ENCODE assay signal across 19 cellular contexts in the genomic region with DNA sequence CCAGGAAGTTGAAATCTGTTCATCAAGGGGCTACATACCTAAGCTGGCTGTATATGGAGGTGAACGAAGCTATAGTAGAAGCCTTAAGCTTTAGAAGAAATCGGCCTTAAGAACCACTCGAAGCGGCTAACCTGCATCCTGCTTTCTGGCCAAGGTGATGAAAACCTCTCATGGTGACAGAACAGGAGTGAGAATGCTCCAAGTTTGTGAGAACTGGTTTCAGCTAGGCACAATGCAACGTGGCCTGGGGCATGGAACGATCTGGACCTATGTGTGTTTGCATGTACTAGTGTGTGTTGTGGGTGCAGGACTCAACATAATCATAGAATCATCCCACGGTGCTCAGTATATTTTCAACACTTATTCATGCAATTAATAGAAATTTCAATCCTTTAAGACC.
"Had no signal": no experiment of that assay in that cellular context is flagged by ENCODE, and none has a peak within 500 bp of the region (broad histone marks: within the 10 kb centered on the region; RNA-seq: fewer than 3 reads in every experiment).

No MANE protein-coding gene starts in this region.

- H3K4me3 Mint-ChIP-seq: activated naive CD4-positive, alpha-beta T cell treated with anti-CD3 and anti-CD28 coated beads for 36 hours; natural killer cell had no signal

- H3K27ac ChIP-seq: epithelial cell of prostate, neutrophil, vagina had no signal

- H3K36me3 ChIP-seq: vagina had no signal

- H3K27ac Mint-ChIP-seq: activated naive CD4-positive, alpha-beta T cell treated with anti-CD3 and anti-CD28 coated beads for 36 hours; natural killer cell had no signal

- H3K9me3 ChIP-seq: neutrophil, tibial nerve, vagina had no signal

- H3K4me3 ChIP-seq: coronary artery, tibial nerve, vagina had no signal

- H3K9me3 Mint-ChIP-seq: activated naive CD4-positive, alpha-beta T cell treated with anti-CD3 and anti-CD28 coated beads for 36 hours; natural killer cell had no signal

- H3K27me3 ChIP-seq: neutrophil, tibial nerve, vagina had no signal

- DNase-seq: activated CD4-positive, alpha-beta T cell treated with anti-CD3 and anti-CD28 coated beads, Interleukin-2, amount 50 U/mL, for 1 hour; activated CD8-positive, alpha-beta memory T cell treated with anti-CD3 and anti-CD28 coated beads for 24 hours; activated naive CD4-positive, alpha-beta T cell treated with anti-CD3 and anti-CD28 coated beads for 36 hours; central memory CD4-positive, alpha-beta T cell; effector memory CD4-positive, alpha-beta T cell; foreskin melanocyte; mesenchymal stem cell; natural killer cell; retina; stimulated activated CD4-positive, alpha-beta T cell treated with anti-CD3 and anti-CD28 coated beads, Interleukin-2, amount 100 ng/mL, for 48 hours; stimulated activated naive CD4-positive, alpha-beta T cell; substantia nigra had no signal

- H3K36me3 Mint-ChIP-seq: natural killer cell had no signal

- ATAC-seq: activated CD4-positive, CD25-positive, alpha-beta regulatory T cell treated with anti-CD3 and anti-CD28 coated beads, Interleukin-2, amount 50 U/mL, for 24 hours; natural killer cell had no signal

- H3K4me1 ChIP-seq: parathyroid adenoma had no signal
